In the genomic region with DNA sequence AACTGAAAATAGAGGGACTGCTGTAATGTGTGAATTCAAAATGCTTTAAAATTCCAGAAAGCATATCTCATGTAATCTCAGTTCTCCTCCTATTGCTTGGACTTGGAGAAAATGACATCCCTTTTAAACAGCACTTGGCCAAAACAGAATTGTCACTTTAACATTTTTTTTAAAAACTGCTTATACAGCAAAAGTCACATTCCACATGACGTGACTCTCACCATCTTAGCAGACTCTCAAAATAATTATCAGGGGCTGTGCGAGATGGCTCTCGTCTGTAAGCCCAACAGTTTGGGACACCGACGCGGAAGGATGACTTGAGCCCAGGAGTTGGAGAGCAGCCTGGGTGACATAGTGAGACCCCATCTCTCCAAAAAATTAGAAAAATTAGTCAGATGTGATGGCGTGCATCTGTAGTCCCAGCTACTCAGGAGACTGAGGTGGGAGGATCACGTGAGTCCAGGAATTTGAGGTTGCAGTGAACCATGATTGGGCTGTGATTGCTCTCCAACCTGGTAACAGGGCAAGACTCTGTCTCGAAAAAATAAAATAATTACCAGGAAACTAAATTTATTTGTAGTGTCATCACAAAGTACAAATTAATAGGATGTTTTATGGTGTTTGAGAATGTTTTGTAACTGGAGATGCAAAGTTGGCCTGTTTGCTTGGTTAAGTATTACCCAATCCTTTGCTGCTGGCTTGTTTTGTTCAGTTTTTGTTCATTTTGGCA, we compare ENCODE assay signal across 15 cellular contexts. TPM values are rescaled to one million over a fixed set of nuclear protein-coding genes. Genes with fewer than 3 reads are reported as not detected.
DNase-seq lines count a peak whose midpoint lies in the region; ATAC-seq and TF ChIP-seq lines count a peak whose summit lies in the region.
"Had no signal": no experiment of that assay in that cellular context is flagged by ENCODE, and none has a peak within 500 bp of the region (broad histone marks: within the 10 kb centered on the region; RNA-seq: fewer than 3 reads in every experiment).

No MANE protein-coding gene starts in this region.

- no peak for DNase-seq in activated naive CD4-positive, alpha-beta T cell treated with anti-CD3 and anti-CD28 coated beads, Interleukin-2, amount 10 ng/mL, durations not matched to agents 7 days and 5 days
- no peak for DNase-seq in activated naive CD4-positive, alpha-beta T cell treated with anti-CD3 and anti-CD28 coated beads, Interleukin-2, amount 50 U/mL, for 72 hours (ENCODE audit: low spot score in 2 of 2)
- no peak for DNase-seq in esophagus muscularis mucosa (ENCODE audit: extremely low spot score)
- no peak for DNase-seq in naive thymus-derived CD8-positive, alpha-beta T cell
- DNase-seq in vagina (ENCODE audit: extremely low spot score in 2 of 2), result no peak
- DNase-seq: ACHN; activated CD8-positive, alpha-beta memory T cell treated with anti-CD3 and anti-CD28 coated beads, Interleukin-2, amount 50 U/mL, for 48 hours; cerebellar nuclear complex; DND-41; glutamatergic neuron; NCI-H2107 had no signal

- no peak overlapping the region for H3K4me3 Mint-ChIP-seq in activated naive CD4-positive, alpha-beta T cell treated with anti-CD3 and anti-CD28 coated beads, Interleukin-2, amount 10 ng/mL, durations not matched to agents 7 days and 5 days
- H3K4me3 Mint-ChIP-seq in naive thymus-derived CD8-positive, alpha-beta T cell, result peak overlapping the region; percentile 5 to 66 (median 41)

- peaks cover 40% of the 10 kb centered on the region for H3K36me3 Mint-ChIP-seq in activated naive CD4-positive, alpha-beta T cell treated with anti-CD3 and anti-CD28 coated beads, Interleukin-2, amount 10 ng/mL, durations not matched to agents 7 days and 5 days
- peaks cover 13 to 19% of the 10 kb centered on the region in 2 donors for H3K36me3 Mint-ChIP-seq in activated naive CD4-positive, alpha-beta T cell treated with anti-CD3 and anti-CD28 coated beads, Interleukin-2, amount 50 U/mL, for 72 hours
- H3K36me3 Mint-ChIP-seq in naive thymus-derived CD8-positive, alpha-beta T cell, result peaks cover 4 to 81% (median 9%) of the 10 kb centered on the region in 3 donors

- no peak for TF ChIP-seq POLR2A in esophagus muscularis mucosa (IDR thresholded peaks at IDR 0.05; ENCODE audit: low read depth)
- no peak for TF ChIP-seq POLR2A in vagina (IDR thresholded peaks at IDR 0.05)

- H3K36me3 ChIP-seq in esophagus muscularis mucosa (peaks cover 3 to 31% (median 27%) of the 10 kb centered on the region in 4 donors), vagina (peaks cover 0 to 34% of the 10 kb centered on the region in 2 donors)

- H3K27me3 Mint-ChIP-seq in activated naive CD4-positive, alpha-beta T cell treated with anti-CD3 and anti-CD28 coated beads, Interleukin-2, amount 10 ng/mL, durations not matched to agents 7 days and 5 days, result no peaks in the 10 kb centered on the region
- H3K27me3 Mint-ChIP-seq in naive thymus-derived CD8-positive, alpha-beta T cell, result no peaks in the 10 kb centered on the region

- peaks cover 47% of the 10 kb centered on the region for H3K4me1 Mint-ChIP-seq in activated naive CD4-positive, alpha-beta T cell treated with anti-CD3 and anti-CD28 coated beads, Interleukin-2, amount 10 ng/mL, durations not matched to agents 7 days and 5 days
- H3K4me1 Mint-ChIP-seq in naive thymus-derived CD8-positive, alpha-beta T cell, result peaks cover 31 to 91% (median 78%) of the 10 kb centered on the region in 4 donors

- no peaks in the 10 kb centered on the region for H3K27me3 ChIP-seq in esophagus muscularis mucosa
- no peaks in the 10 kb centered on the region for H3K27me3 ChIP-seq in vagina

- TF ChIP-seq CTCF in esophagus muscularis mucosa (IDR thresholded peaks at IDR 0.05), result no peak
- TF ChIP-seq CTCF in vagina (IDR thresholded peaks at IDR 0.05), result no peak

- H3K9me3 Mint-ChIP-seq in activated naive CD4-positive, alpha-beta T cell treated with anti-CD3 and anti-CD28 coated beads, Interleukin-2, amount 10 ng/mL, durations not matched to agents 7 days and 5 days, result no peaks in the 10 kb centered on the region
- no peaks in the 10 kb centered on the region for H3K9me3 Mint-ChIP-seq in activated naive CD4-positive, alpha-beta T cell treated with anti-CD3 and anti-CD28 coated beads, Interleukin-2, amount 50 U/mL, for 72 hours
- H3K9me3 Mint-ChIP-seq in naive thymus-derived CD8-positive, alpha-beta T cell, result no peaks in the 10 kb centered on the region

- no peaks in the 10 kb centered on the region for H3K9me3 ChIP-seq in esophagus muscularis mucosa
- H3K9me3 ChIP-seq in vagina, result no peaks in the 10 kb centered on the region

- H3K4me1 ChIP-seq in esophagus muscularis mucosa (peaks cover 50 to 95% (median 91%) of the 10 kb centered on the region in 4 donors), vagina (peaks cover 98% of the 10 kb centered on the region)

- intact Hi-C loops in esophagus muscularis mucosa (cut with DNase I) (no loop called here), vagina (cut with DNase I) (no loop called here)

- ATAC-seq in activated naive CD4-positive, alpha-beta T cell treated with anti-CD3 and anti-CD28 coated beads, Interleukin-2, amount 50 U/mL, for 72 hours, result no peak
- no peak for ATAC-seq in naive thymus-derived CD8-positive, alpha-beta T cell
- no peak for ATAC-seq in GM18511 (IDR thresholded peaks at IDR 0.05; ENCODE audit: unreplicated experiment)
- ATAC-seq in GM19328 (IDR thresholded peaks at IDR 0.05; ENCODE audit: unreplicated experiment), result no peak
- no peak for ATAC-seq in GM19463 (IDR thresholded peaks at IDR 0.05; ENCODE audit: unreplicated experiment)

- no peak for TF ChIP-seq EP300 in esophagus muscularis mucosa (IDR thresholded peaks at IDR 0.05)

- WGBS in esophagus muscularis mucosa, result 68% methylated on average over 9 of the region's 9 CpGs

- CTCF ChIA-PET in activated naive CD4-positive, alpha-beta T cell treated with anti-CD3 and anti-CD28 coated beads, Interleukin-2, amount 10 ng/mL, durations not matched to agents 7 days and 5 days (lab: Charles Lee), result no interaction called here

- POLR2A ChIA-PET in naive thymus-derived CD8-positive, alpha-beta T cell (lab: Charles Lee), result no interaction called here

- peak overlapping the region; percentile 4 for H3K27ac Mint-ChIP-seq in activated naive CD4-positive, alpha-beta T cell treated with anti-CD3 and anti-CD28 coated beads, Interleukin-2, amount 10 ng/mL, durations not matched to agents 7 days and 5 days
- no peak overlapping the region for H3K27ac Mint-ChIP-seq in activated naive CD4-positive, alpha-beta T cell treated with anti-CD3 and anti-CD28 coated beads, Interleukin-2, amount 50 U/mL, for 72 hours
- peak overlapping the region in 9 of 10 donors; percentile 7 to 81 (median 46) for H3K27ac Mint-ChIP-seq in naive thymus-derived CD8-positive, alpha-beta T cell

- H3K27ac ChIP-seq in esophagus muscularis mucosa (replicated peaks in 1 of 4), result peak overlapping the region; percentile 6 to 56 (median 38)
- peak overlapping the region; percentile 45 for H3K27ac ChIP-seq in vagina

- peak overlapping the region in 1 of 4 donors; percentile 7 for H3K4me3 ChIP-seq in esophagus muscularis mucosa
- peak overlapping the region; percentile 5 to 11 for H3K4me3 ChIP-seq in vagina
- H3K4me3 ChIP-seq: skin epidermis had no signal

RNA-seq across cellular contexts. Expression of gene SAFB, which starts 8.8 kb away (rescaled TPM):
- 100 to 1,000 TPM; 127 to 154 TPM for total RNA-seq in activated naive CD4-positive, alpha-beta T cell treated with anti-CD3 and anti-CD28 coated beads, Interleukin-2, amount 50 U/mL, for 72 hours
- total RNA-seq in esophagus muscularis mucosa (10 to 100 TPM; 48.4 to 96.2 (median 75.7) TPM), vagina (145 TPM)
- 100 to 1,000 TPM; 188 to 191 TPM for total RNA-seq in naive thymus-derived CD8-positive, alpha-beta T cell
- 100 to 1,000 TPM in 1 of 3 donors, 10 to 100 TPM in 2; 28.6 to 135 (median 59.3) TPM for polyA plus RNA-seq in naive thymus-derived CD8-positive, alpha-beta T cell

RNA-seq across cellular contexts. Expression of gene SAFB2, which starts 9.1 kb away (rescaled TPM):
- total RNA-seq in activated naive CD4-positive, alpha-beta T cell treated with anti-CD3 and anti-CD28 coated beads, Interleukin-2, amount 50 U/mL, for 72 hours, result 100 to 1,000 TPM; 107 to 233 TPM
- total RNA-seq in esophagus muscularis mucosa (10 to 100 TPM; 31.1 to 57.8 (median 42.7) TPM), vagina (85.4 TPM)
- 100 to 1,000 TPM; 218 to 221 TPM for total RNA-seq in naive thymus-derived CD8-positive, alpha-beta T cell
- polyA plus RNA-seq in naive thymus-derived CD8-positive, alpha-beta T cell, result 10 to 100 TPM; 25.8 to 47.4 (median 28.7) TPM

RNA-seq across cellular contexts. Expression of gene MICOS13, which starts 48.6 kb away (rescaled TPM):
- total RNA-seq in activated naive CD4-positive, alpha-beta T cell treated with anti-CD3 and anti-CD28 coated beads, Interleukin-2, amount 50 U/mL, for 72 hours, result 10 to 100 TPM; 32.0 to 47.2 TPM
- total RNA-seq in esophagus muscularis mucosa, result 10 to 100 TPM; 46.4 to 70.0 (median 59.3) TPM
- total RNA-seq in naive thymus-derived CD8-positive, alpha-beta T cell, result 10 to 100 TPM; 40.1 to 40.6 TPM
- polyA plus RNA-seq in naive thymus-derived CD8-positive, alpha-beta T cell, result 100 to 1,000 TPM in 2 of 3 donors, 10 to 100 TPM in 1; 95.5 to 110 (median 102) TPM
- 83.2 TPM for total RNA-seq in vagina

RNA-seq across cellular contexts. Expression of gene HSD11B1L, which starts 49.2 kb away (rescaled TPM):
- total RNA-seq in activated naive CD4-positive, alpha-beta T cell treated with anti-CD3 and anti-CD28 coated beads, Interleukin-2, amount 50 U/mL, for 72 hours, result 1 to 10 TPM; 3.2 to 5.2 TPM
- 10 to 100 TPM; 15.0 to 21.8 (median 17.8) TPM for total RNA-seq in esophagus muscularis mucosa
- 1 to 10 TPM; 2.8 to 4.1 TPM for total RNA-seq in naive thymus-derived CD8-positive, alpha-beta T cell
- polyA plus RNA-seq in naive thymus-derived CD8-positive, alpha-beta T cell, result 1 to 10 TPM; 5.5 to 6.0 (median 5.7) TPM
- total RNA-seq in vagina, result 10.3 TPM

RNA-seq across cellular contexts. Expression of gene RPL36, which starts 58.4 kb away (rescaled TPM):
- total RNA-seq in activated naive CD4-positive, alpha-beta T cell treated with anti-CD3 and anti-CD28 coated beads, Interleukin-2, amount 50 U/mL, for 72 hours, result 1,000 to 10,000 TPM; 1,044 to 1,174 TPM
- 100 to 1,000 TPM; 461 to 719 (median 614) TPM for total RNA-seq in esophagus muscularis mucosa
- 1,000 to 10,000 TPM; 1,442 to 1,445 TPM for total RNA-seq in naive thymus-derived CD8-positive, alpha-beta T cell
- 1,000 to 10,000 TPM; 2,357 to 2,883 (median 2,631) TPM for polyA plus RNA-seq in naive thymus-derived CD8-positive, alpha-beta T cell
- 703 TPM for total RNA-seq in vagina

Comparison
In these comparisons a context has a peak if more than half of its experiments do, and no peak if none do; other contexts are left out.
1. H3K27ac Mint-ChIP-seq: peak in activated naive CD4-positive, alpha-beta T cell treated with anti-CD3 and anti-CD28 coated beads, Interleukin-2, amount 10 ng/mL, durations not matched to agents 7 days and 5 days (single experiment) and naive thymus-derived CD8-positive, alpha-beta T cell (9 of 10); none in activated naive CD4-positive, alpha-beta T cell treated with anti-CD3 and anti-CD28 coated beads, Interleukin-2, amount 50 U/mL, for 72 hours (0 of 2).